ENCODE assay signal across 29 cellular contexts in the genomic region with DNA sequence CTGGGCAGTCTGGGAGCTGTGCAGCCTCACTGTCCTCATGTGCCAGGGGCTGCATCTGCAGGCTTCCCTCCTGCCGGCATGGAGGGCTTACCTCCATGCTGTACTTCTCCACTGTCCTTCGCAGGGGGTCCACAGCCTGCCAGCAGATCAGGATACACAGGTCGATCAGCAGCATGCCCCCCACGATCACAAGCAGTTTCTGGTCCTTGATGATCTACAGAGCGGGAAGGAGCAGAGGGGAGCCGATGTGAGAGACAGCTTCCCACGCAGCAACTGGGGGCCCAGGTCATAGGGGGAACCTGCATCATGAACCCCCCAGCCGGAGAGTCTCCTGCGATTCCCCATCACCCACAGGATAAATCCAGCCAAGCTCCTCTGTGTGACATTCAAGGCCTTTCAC.
"Had no signal": no experiment of that assay in that cellular context is flagged by ENCODE, and none has a peak within 500 bp of the region (broad histone marks: within the 10 kb centered on the region; RNA-seq: fewer than 3 reads in every experiment).

No MANE protein-coding gene starts in this region.

- DNase-seq: glutamatergic neuron; heart right ventricle; kidney glomerular epithelial cell; left cardiac atrium; left lung; lower lobe of right lung; mammary epithelial cell; mesenchymal stem cell; naive B cell; psoas muscle; right lobe of liver; stimulated activated CD4-positive, alpha-beta T cell treated with anti-CD3 and anti-CD28 coated beads, Interleukin-1b, Interleukin-23, amount 100 ng/mL, for 48 hours; stimulated activated CD4-positive, alpha-beta T cell treated with anti-CD3 and anti-CD28 coated beads, Interleukin-2, amount 100 ng/mL, for 48 hours; stimulated activated CD4-positive, alpha-beta T cell treated with anti-CD3 and anti-CD28 coated beads, Interleukin-4, amount 100 ng/mL, for 4 hours; stimulated activated CD8-positive, alpha-beta memory T cell treated with anti-CD3 and anti-CD28 coated beads, Interleukin-4, amount 100 ng/mL, for 48 hours; stimulated activated naive CD8-positive, alpha-beta T cell treated with anti-CD3 and anti-CD28 coated beads, Interleukin-15, Interleukin-2, amounts not matched to agents 100 U/mL and 50 U/mL, for 24 hours; stomach; testis; thyroid gland; transverse colon; upper lobe of left lung had no signal

- H3K9me3 ChIP-seq: right lobe of liver, testis, thyroid gland, vagina had no signal

- H3K27me3 ChIP-seq: hepatocyte, left lung, neural progenitor cell, right lobe of liver, testis, thyroid gland, transverse colon, upper lobe of left lung, vagina had no signal

- H3K4me3 ChIP-seq: heart right ventricle, hepatocyte, left lung, lower lobe of right lung, neural progenitor cell, psoas muscle, right lobe of liver, smooth muscle cell, stomach, testis, thyroid gland, transverse colon, upper lobe of left lung, vagina had no signal

- H3K4me1 ChIP-seq: heart right ventricle, left lung, lower lobe of right lung, neural progenitor cell, parathyroid adenoma, psoas muscle, right lobe of liver, stomach, testis, transverse colon, vagina had no signal

- H3K36me3 ChIP-seq: heart right ventricle, left lung, lower lobe of right lung, neural progenitor cell, right lobe of liver, stomach, thyroid gland, transverse colon, upper lobe of left lung, vagina had no signal

- H3K27ac Mint-ChIP-seq: mesothelial cell of epicardium; naive B cell; neural progenitor cell; stimulated activated memory B cell treated with anti-CD40 and anti-IgM and Interleukin-4, amounts not matched to agents 10 μg/mL and 1 μg/mL and 100 μg/mL, for 72 hours had no signal

- H3K4me3 Mint-ChIP-seq: mesothelial cell of epicardium; naive B cell; nephron; neural progenitor cell; stimulated activated memory B cell treated with anti-CD40 and anti-IgM and Interleukin-4, amounts not matched to agents 10 μg/mL and 1 μg/mL and 100 μg/mL, for 72 hours had no signal

- H2AFZ ChIP-seq: hepatocyte, neural progenitor cell, parathyroid adenoma had no signal

- H3K4me1 Mint-ChIP-seq: naive B cell; stimulated activated memory B cell treated with anti-CD40 and anti-IgM and Interleukin-4, amounts not matched to agents 10 μg/mL and 1 μg/mL and 100 μg/mL, for 72 hours had no signal

- H3K4me2 ChIP-seq: hepatocyte, neural progenitor cell, smooth muscle cell had no signal

- H3K9ac ChIP-seq: neural progenitor cell, parathyroid adenoma had no signal

- ATAC-seq: heart right ventricle; left cardiac atrium; left lung; lower lobe of right lung; psoas muscle; right lobe of liver; stimulated activated memory B cell treated with anti-CD40 and anti-IgM and Interleukin-4, amounts not matched to agents 10 μg/mL and 1 μg/mL and 100 μg/mL, for 72 hours; stimulated activated naive CD8-positive, alpha-beta T cell treated with anti-CD3 and anti-CD28 coated beads, Interleukin-15, Interleukin-2, amounts not matched to agents 100 U/mL and 50 U/mL, for 24 hours had no signal

- H3K36me3 Mint-ChIP-seq: mesothelial cell of epicardium had no signal

- H3K27ac ChIP-seq: heart right ventricle, hepatocyte, left lung, lower lobe of right lung, neural progenitor cell, parathyroid adenoma, psoas muscle, right lobe of liver, stomach, testis, thyroid gland, transverse colon, upper lobe of left lung, vagina had no signal
